ENCODE assay signal across 2 cellular contexts in genomic region chr9:17503196-17503595, GRCh38.
TF ChIP-seq lines count a peak whose summit lies in the region.

No MANE protein-coding gene starts in this region.

TF ChIP-seq in HepG2, 621 proteins besides CTCF, POLR2A, EP300 and RAD21:
- peak; percentile 91 for TF ChIP-seq ATF7 (IDR thresholded peaks at IDR 0.05)
- no peak for TF ChIP-seq ATF7 (CRISPR knock-in tag; IDR thresholded peaks at IDR 0.05)
- no peak for TF ChIP-seq ZNF281 (CRISPR knock-in tag; IDR thresholded peaks at IDR 0.05; ENCODE audit: borderline replicate concordance)
- no peak for TF ChIP-seq RNF2 (conservative IDR thresholded peaks at IDR 0.05; ENCODE audit: low read depth)
- no peak for TF ChIP-seq MTF2 (CRISPR knock-in tag; IDR thresholded peaks at IDR 0.05; ENCODE audit: borderline replicate concordance)
TF ChIP-seq in HepG2: peak in this region for 1.

TF ChIP-seq in HEK293, 187 proteins besides CTCF, POLR2A, EP300 and RAD21:
- TF ChIP-seq INSM2 (tag by site-specific recombination; IDR thresholded peaks at IDR 0.05) (no peak), ZNF132 (tag by site-specific recombination; IDR thresholded peaks at IDR 0.05; ENCODE audit: borderline replicate concordance) (no peak), ATF2 (tag by site-specific recombination; IDR thresholded peaks at IDR 0.05; ENCODE audit: low read depth) (peak; percentile 61)
